19 cellular contexts compared by ENCODE assay signal in genomic region chr11:63547076-63547475, GRCh38. TPM values are rescaled to one million over a fixed set of nuclear protein-coding genes. Genes with fewer than 3 reads are reported as not detected.
DNase-seq lines count a peak whose midpoint lies in the region; ATAC-seq and TF ChIP-seq lines count a peak whose summit lies in the region.
"Had no signal": no experiment of that assay in that cellular context is flagged by ENCODE, and none has a peak within 500 bp of the region (broad histone marks: within the 10 kb centered on the region; RNA-seq: fewer than 3 reads in every experiment).

No MANE protein-coding gene starts in this region.

- POLR2A ChIA-PET in CD4-positive, alpha-beta memory T cell (lab: Charles Lee; ENCODE audit: partially characterized antibody): interaction anchor here (3.0 to 5.6 kb wide), 2 partner anchors 10 to 15 kb away, joined by 12 to 25 read pairs; partner anchors contain the start of gene PLAAT4

- peaks cover 25% of the 10 kb centered on the region for H3K4me1 ChIP-seq in CD4-positive, alpha-beta memory T cell (ENCODE audit: insufficient read depth, low read length)
- H3K4me1 ChIP-seq in psoas muscle: no peaks in the 10 kb centered on the region
- H3K4me1 ChIP-seq: HAP-1 had no signal

- H3K27me3 Mint-ChIP-seq in CD4-positive, alpha-beta memory T cell: no peaks in the 10 kb centered on the region
- H3K27me3 Mint-ChIP-seq in central memory CD8-positive, alpha-beta T cell: no peaks in the 10 kb centered on the region
- H3K27me3 Mint-ChIP-seq in natural killer cell treated with Interleukin-12 subunit alpha and Interleukin-12 subunit beta and Interleukin-15 and Interleukin-18, amount 100 ng/mL, for 72 hours: no peaks in the 10 kb centered on the region
- no peaks in the 10 kb centered on the region for H3K27me3 Mint-ChIP-seq in activated CD4-positive, alpha-beta T cell treated with anti-CD3 and anti-CD28 coated beads, Interleukin-2, amount 10 ng/mL, durations not matched to agents 24 days and 14 days

- H3K4me1 Mint-ChIP-seq in CD4-positive, alpha-beta memory T cell: peaks cover 27 to 49% (median 39%) of the 10 kb centered on the region in 4 donors
- peaks cover 54% of the 10 kb centered on the region for H3K4me1 Mint-ChIP-seq in central memory CD8-positive, alpha-beta T cell
- peaks cover 30 to 33% of the 10 kb centered on the region in 2 donors for H3K4me1 Mint-ChIP-seq in natural killer cell treated with Interleukin-12 subunit alpha and Interleukin-12 subunit beta and Interleukin-15 and Interleukin-18, amount 100 ng/mL, for 72 hours (ENCODE audit: low read depth in 2 of 2)
- H3K4me1 Mint-ChIP-seq in activated CD4-positive, alpha-beta T cell treated with anti-CD3 and anti-CD28 coated beads, Interleukin-2, amount 10 ng/mL, durations not matched to agents 24 days and 14 days: peaks cover 11% of the 10 kb centered on the region

- no peaks in the 10 kb centered on the region for H3K27me3 ChIP-seq in CD4-positive, alpha-beta memory T cell (ENCODE audit: insufficient read depth, low read length)
- H3K27me3 ChIP-seq in psoas muscle (ENCODE audit: insufficient read depth in 3 of 3, low read length in 2 of 3): no peaks in the 10 kb centered on the region

- no peak overlapping the region for H3K27ac ChIP-seq in CD4-positive, alpha-beta memory T cell (ENCODE audit: low read depth, low read length)
- H3K27ac ChIP-seq in psoas muscle: no peak overlapping the region

- peaks cover 41 to 54% of the 10 kb centered on the region in 2 donors for H3K36me3 Mint-ChIP-seq in CD4-positive, alpha-beta memory T cell
- H3K36me3 Mint-ChIP-seq in central memory CD8-positive, alpha-beta T cell (ENCODE audit: insufficient read depth): peaks cover 50% of the 10 kb centered on the region
- peaks cover 15% of the 10 kb centered on the region for H3K36me3 Mint-ChIP-seq in natural killer cell treated with Interleukin-12 subunit alpha and Interleukin-12 subunit beta and Interleukin-15 and Interleukin-18, amount 100 ng/mL, for 72 hours
- peaks cover 36% of the 10 kb centered on the region for H3K36me3 Mint-ChIP-seq in activated CD4-positive, alpha-beta T cell treated with anti-CD3 and anti-CD28 coated beads, Interleukin-2, amount 10 ng/mL, durations not matched to agents 24 days and 14 days (ENCODE audit: low read depth)

- no peak for ATAC-seq in central memory CD8-positive, alpha-beta T cell (replicated peaks; ENCODE audit: extremely low read depth, poor library complexity, severe bottlenecking)
- no peak for ATAC-seq in natural killer cell treated with Interleukin-12 subunit alpha and Interleukin-12 subunit beta and Interleukin-15 and Interleukin-18, amount 100 ng/mL, for 72 hours
- ATAC-seq in HG02798 (IDR thresholded peaks at IDR 0.05; ENCODE audit: poor library complexity, unreplicated experiment): no peak
- ATAC-seq in psoas muscle: no peak

- DNase-seq in AG20443 (ENCODE audit: low spot score) (peak; percentile 4), LoVo (ENCODE audit: low spot score) (no peak), psoas muscle (no peak)
- no peak for DNase-seq in CD4-positive, alpha-beta memory T cell
- no peak for DNase-seq in central memory CD8-positive, alpha-beta T cell (ENCODE audit: low spot score in 2 of 2)
- DNase-seq in natural killer cell treated with Interleukin-12 subunit alpha and Interleukin-12 subunit beta and Interleukin-15 and Interleukin-18, amount 100 ng/mL, for 72 hours (ENCODE audit: low spot score): no peak
- DNase-seq in activated CD4-positive, alpha-beta T cell treated with anti-CD3 and anti-CD28 coated beads, Interleukin-2, amount 10 ng/mL, durations not matched to agents 24 days and 14 days: no peak
- DNase-seq: AML-193, DMS79 treated with DMSO at 0.1 percent for 48 hours, NCI-H1105 treated with DMSO at 0.1 percent for 48 hours, NCI-H1694 treated with DMSO at 0.1 percent for 48 hours, NCI-H345, NCI-H526 treated with DMSO at 0.1 percent for 48 hours, SHP77 treated with DMSO at 0.1 percent for 48 hours had no signal

- no peak overlapping the region for H3K4me3 ChIP-seq in CD4-positive, alpha-beta memory T cell (ENCODE audit: low read length in 2 of 2)
- no peak overlapping the region for H3K4me3 ChIP-seq in psoas muscle
- H3K4me3 ChIP-seq: HAP-1 had no signal

- CTCF ChIA-PET in CD4-positive, alpha-beta memory T cell (lab: Charles Lee; ENCODE audit: partially characterized antibody): no interaction called here

- TF ChIP-seq CTCF in psoas muscle (IDR thresholded peaks at IDR 0.05): no peak

- WGBS in psoas muscle, 3 donors: 87 to 91% (median 90%) methylated on average over 1 of the region's 1 CpG

- intact Hi-C loops in CD4-positive, alpha-beta memory T cell (cut with micrococcal nuclease): no loop called here
- intact Hi-C loops in activated CD4-positive, alpha-beta T cell treated with anti-CD3 and anti-CD28 coated beads, Interleukin-2, amount 10 ng/mL, durations not matched to agents 24 days and 14 days (cut with micrococcal nuclease): no loop called here
- intact Hi-C loops in psoas muscle (cut with DNase I): no loop called here

- peak overlapping the region in 5 of 7 donors; percentile 48 to 68 (median 55) for H3K27ac Mint-ChIP-seq in CD4-positive, alpha-beta memory T cell
- peak overlapping the region; percentile 16 for H3K27ac Mint-ChIP-seq in central memory CD8-positive, alpha-beta T cell (ENCODE audit: low read depth)
- peak overlapping the region; percentile 40 to 69 for H3K27ac Mint-ChIP-seq in natural killer cell treated with Interleukin-12 subunit alpha and Interleukin-12 subunit beta and Interleukin-15 and Interleukin-18, amount 100 ng/mL, for 72 hours
- no peak overlapping the region for H3K27ac Mint-ChIP-seq in activated CD4-positive, alpha-beta T cell treated with anti-CD3 and anti-CD28 coated beads, Interleukin-2, amount 10 ng/mL, durations not matched to agents 24 days and 14 days

- no peaks in the 10 kb centered on the region for H3K9me3 ChIP-seq in CD4-positive, alpha-beta memory T cell (ENCODE audit: control insufficient read depth in 1 of 2, low read length in 2 of 2)
- no peaks in the 10 kb centered on the region for H3K9me3 ChIP-seq in psoas muscle
- H3K9me3 ChIP-seq: HAP-1 had no signal

- H3K9me3 Mint-ChIP-seq in CD4-positive, alpha-beta memory T cell: no peaks in the 10 kb centered on the region
- H3K9me3 Mint-ChIP-seq in central memory CD8-positive, alpha-beta T cell: no peaks in the 10 kb centered on the region
- no peaks in the 10 kb centered on the region for H3K9me3 Mint-ChIP-seq in natural killer cell treated with Interleukin-12 subunit alpha and Interleukin-12 subunit beta and Interleukin-15 and Interleukin-18, amount 100 ng/mL, for 72 hours
- H3K9me3 Mint-ChIP-seq in activated CD4-positive, alpha-beta T cell treated with anti-CD3 and anti-CD28 coated beads, Interleukin-2, amount 10 ng/mL, durations not matched to agents 24 days and 14 days: no peaks in the 10 kb centered on the region
- H3K9me3 Mint-ChIP-seq: CD14-positive monocyte had no signal

- peaks cover 35% of the 10 kb centered on the region for H3K36me3 ChIP-seq in CD4-positive, alpha-beta memory T cell (ENCODE audit: insufficient read depth, low read length)
- H3K36me3 ChIP-seq in psoas muscle (ENCODE audit: insufficient read depth in 1 of 2, low read depth in 1 of 2): no peaks in the 10 kb centered on the region
- H3K36me3 ChIP-seq: HAP-1 had no signal

- H3K4me3 Mint-ChIP-seq in CD4-positive, alpha-beta memory T cell: no peak overlapping the region
- no peak overlapping the region for H3K4me3 Mint-ChIP-seq in central memory CD8-positive, alpha-beta T cell
- no peak overlapping the region for H3K4me3 Mint-ChIP-seq in natural killer cell treated with Interleukin-12 subunit alpha and Interleukin-12 subunit beta and Interleukin-15 and Interleukin-18, amount 100 ng/mL, for 72 hours
- H3K4me3 Mint-ChIP-seq in activated CD4-positive, alpha-beta T cell treated with anti-CD3 and anti-CD28 coated beads, Interleukin-2, amount 10 ng/mL, durations not matched to agents 24 days and 14 days: no peak overlapping the region
- H3K4me3 Mint-ChIP-seq: CD14-positive monocyte had no signal

RNA-seq across cellular contexts. Expression of gene PLAAT4, which starts 10.5 kb away (rescaled TPM):
- total RNA-seq in CD4-positive, alpha-beta memory T cell: 100 to 1,000 TPM; 152 to 167 TPM
- 100 to 1,000 TPM; 387 to 416 TPM for polyA plus RNA-seq in CD4-positive, alpha-beta memory T cell
- 100 to 1,000 TPM in 1 of 2 donors, 10 to 100 TPM in 1; 42.5 to 193 TPM for total RNA-seq in natural killer cell treated with Interleukin-12 subunit alpha and Interleukin-12 subunit beta and Interleukin-15 and Interleukin-18, amount 100 ng/mL, for 72 hours
- total RNA-seq in activated CD4-positive, alpha-beta T cell treated with anti-CD3 and anti-CD28 coated beads, Interleukin-2, amount 10 ng/mL, durations not matched to agents 24 days and 14 days: 12.2 and 14.7 TPM in 2 replicates
- 10 to 100 TPM in 1 of 4 donors, 1 to 10 TPM in 3; 6.9 to 12.2 (median 8.1) TPM for total RNA-seq in psoas muscle
- polyA plus RNA-seq in psoas muscle: 10 to 100 TPM in 1 of 3 donors, 1 to 10 TPM in 2; 4.3 to 12.2 (median 9.7) TPM
- total RNA-seq: G401 had no signal

RNA-seq across cellular contexts. Expression of gene PLAAT2, which starts 16.1 kb away (rescaled TPM):
- not detected for total RNA-seq in CD4-positive, alpha-beta memory T cell
- under 1 TPM in 1 of 2 donors, not detected in 1; 0.48 TPM for polyA plus RNA-seq in CD4-positive, alpha-beta memory T cell
- 1 to 10 TPM in 1 of 2 donors, not detected in 1; 1.4 TPM for total RNA-seq in natural killer cell treated with Interleukin-12 subunit alpha and Interleukin-12 subunit beta and Interleukin-15 and Interleukin-18, amount 100 ng/mL, for 72 hours
- not detected in 2 replicates for total RNA-seq in activated CD4-positive, alpha-beta T cell treated with anti-CD3 and anti-CD28 coated beads, Interleukin-2, amount 10 ng/mL, durations not matched to agents 24 days and 14 days
- total RNA-seq in psoas muscle: not detected
- under 1 TPM in 1 of 3 donors, not detected in 2; 0.16 TPM for polyA plus RNA-seq in psoas muscle
- total RNA-seq: G401, LHCN-M2 had no signal
- polyA plus RNA-seq: CD14-positive monocyte had no signal

RNA-seq across cellular contexts. Expression of gene LGALS12, which starts 41.2 kb away (rescaled TPM):
- not detected for total RNA-seq in CD4-positive, alpha-beta memory T cell
- polyA plus RNA-seq in CD4-positive, alpha-beta memory T cell: not detected
- under 1 TPM in 1 of 2 donors, not detected in 1; 0.59 TPM for total RNA-seq in natural killer cell treated with Interleukin-12 subunit alpha and Interleukin-12 subunit beta and Interleukin-15 and Interleukin-18, amount 100 ng/mL, for 72 hours
- total RNA-seq in activated CD4-positive, alpha-beta T cell treated with anti-CD3 and anti-CD28 coated beads, Interleukin-2, amount 10 ng/mL, durations not matched to agents 24 days and 14 days: not detected in 2 replicates
- total RNA-seq in psoas muscle: under 1 TPM in 3 of 4 donors, not detected in 1; 0.16 to 0.54 (median 0.42) TPM
- polyA plus RNA-seq in psoas muscle: 1 to 10 TPM in 1 of 3 donors, under 1 TPM in 2; 0.22 to 2.0 (median 0.53) TPM
- total RNA-seq: G401, LHCN-M2 had no signal

RNA-seq across cellular contexts. Expression of gene PLAAT5, which starts 56.1 kb away (rescaled TPM):
- not detected for total RNA-seq in CD4-positive, alpha-beta memory T cell
- polyA plus RNA-seq in CD4-positive, alpha-beta memory T cell: not detected
- total RNA-seq in natural killer cell treated with Interleukin-12 subunit alpha and Interleukin-12 subunit beta and Interleukin-15 and Interleukin-18, amount 100 ng/mL, for 72 hours: under 1 TPM in 1 of 2 donors, not detected in 1; 0.36 TPM
- not detected in 2 replicates for total RNA-seq in activated CD4-positive, alpha-beta T cell treated with anti-CD3 and anti-CD28 coated beads, Interleukin-2, amount 10 ng/mL, durations not matched to agents 24 days and 14 days
- under 1 TPM; 0.11 to 0.59 (median 0.44) TPM for total RNA-seq in psoas muscle
- polyA plus RNA-seq in psoas muscle: under 1 TPM; 0.14 to 0.33 (median 0.30) TPM
- total RNA-seq: G401, LHCN-M2 had no signal
